Comparison of ENCODE assay signal across 8 cellular contexts in genomic region chr17:80678621-80679020, GRCh38.
DNase-seq lines count a peak whose midpoint lies in the region; ATAC-seq and TF ChIP-seq lines count a peak whose summit lies in the region.

No MANE protein-coding gene starts in this region.

- H3K27me3 Mint-ChIP-seq in activated naive CD4-positive, alpha-beta T cell treated with anti-CD3 and anti-CD28 coated beads, Interleukin-2, amount 50 U/mL, for 24 hours = no peaks in the 10 kb centered on the region

- 83 to 88% (median 84%) methylated on average over 13 of the region's 13 CpGs for WGBS in psoas muscle, 3 donors

- peak overlapping the region; percentile 63 for H3K4me3 Mint-ChIP-seq in activated naive CD4-positive, alpha-beta T cell treated with anti-CD3 and anti-CD28 coated beads, Interleukin-2, amount 50 U/mL, for 24 hours

- peaks cover 79% of the 10 kb centered on the region for H3K4me1 Mint-ChIP-seq in activated naive CD4-positive, alpha-beta T cell treated with anti-CD3 and anti-CD28 coated beads, Interleukin-2, amount 50 U/mL, for 24 hours

- H3K36me3 ChIP-seq in ascending aorta (peaks cover 0 to under 1% of the 10 kb centered on the region in 2 donors), psoas muscle (ENCODE audit: insufficient read depth in 1 of 2, low read depth in 1 of 2) (no peaks in the 10 kb centered on the region)

- H3K9me3 ChIP-seq in ascending aorta (no peaks in the 10 kb centered on the region), psoas muscle (no peaks in the 10 kb centered on the region)

- peaks cover 10% of the 10 kb centered on the region for H3K36me3 Mint-ChIP-seq in activated naive CD4-positive, alpha-beta T cell treated with anti-CD3 and anti-CD28 coated beads, Interleukin-2, amount 50 U/mL, for 24 hours

- ATAC-seq in HG03045 (IDR thresholded peaks at IDR 0.05; ENCODE audit: unreplicated experiment) (no peak), psoas muscle (no peak)

- no peaks in the 10 kb centered on the region for H3K9me3 Mint-ChIP-seq in activated naive CD4-positive, alpha-beta T cell treated with anti-CD3 and anti-CD28 coated beads, Interleukin-2, amount 50 U/mL, for 24 hours

- DNase-seq in AG20443 (ENCODE audit: low spot score) (peak; percentile 25), M059J (ENCODE audit: low read depth) (peak; percentile 92), midbrain (lab: John Stamatoyannopoulos, UW) (peak; percentile 45), ascending aorta (ENCODE audit: low spot score in 2 of 2) (no peak), psoas muscle (no peak), NCI-H526 treated with DMSO at 0.1 percent for 48 hours (lab: John Stamatoyannopoulos, UW) (no peak)

- intact Hi-C loops in ascending aorta (cut with DNase I) (no loop called here), psoas muscle (cut with DNase I) (no loop called here)

- H3K4me3 ChIP-seq in ascending aorta (no peak overlapping the region), psoas muscle (no peak overlapping the region)

- TF ChIP-seq CTCF in ascending aorta (IDR thresholded peaks at IDR 0.05) (no peak), psoas muscle (IDR thresholded peaks at IDR 0.05) (no peak)

- H3K4me1 ChIP-seq in ascending aorta = no peaks in the 10 kb centered on the region
- no peaks in the 10 kb centered on the region for H3K4me1 ChIP-seq in psoas muscle

- H3K27ac ChIP-seq in ascending aorta = no peak overlapping the region
- no peak overlapping the region for H3K27ac ChIP-seq in psoas muscle

- H3K27me3 ChIP-seq in ascending aorta (no peaks in the 10 kb centered on the region), psoas muscle (ENCODE audit: insufficient read depth in 3 of 3, low read length in 2 of 3) (no peaks in the 10 kb centered on the region)

- peak overlapping the region; percentile 89 for H3K27ac Mint-ChIP-seq in activated naive CD4-positive, alpha-beta T cell treated with anti-CD3 and anti-CD28 coated beads, Interleukin-2, amount 50 U/mL, for 24 hours

Comparison
In these comparisons a context has a peak if more than half of its experiments do, and no peak if none do; other contexts are left out.
1. DNase-seq: peak in AG20443 (single experiment), M059J (single experiment) and midbrain (single experiment); none in ascending aorta (0 of 2), psoas muscle (0 of 2) and NCI-H526 treated with DMSO at 0.1 percent for 48 hours (single experiment).